24 cellular contexts compared by ENCODE assay signal in the genomic region with DNA sequence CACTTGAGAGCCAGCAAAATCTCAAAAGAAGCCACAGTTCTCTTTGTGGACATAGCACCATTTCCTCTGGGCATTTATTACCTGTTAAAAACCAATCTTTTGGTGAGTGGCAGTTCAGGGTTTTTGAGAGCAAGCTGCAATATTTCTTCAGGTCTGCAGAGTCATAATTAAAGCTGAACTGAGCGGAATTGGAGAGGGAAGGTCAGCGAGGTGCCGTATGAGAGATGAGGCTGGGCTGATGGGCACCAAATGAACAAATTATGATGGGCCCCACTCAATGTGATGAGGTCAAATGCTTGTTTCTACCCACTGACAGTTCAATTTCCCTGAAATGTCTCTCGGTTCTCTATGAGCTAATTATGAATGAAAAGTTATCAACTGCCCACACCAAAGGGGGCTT.
"Had no signal": no experiment of that assay in that cellular context is flagged by ENCODE, and none has a peak within 500 bp of the region (broad histone marks: within the 10 kb centered on the region; RNA-seq: fewer than 3 reads in every experiment).

No MANE protein-coding gene starts in this region.

- DNase-seq: activated CD4-positive, alpha-beta memory T cell treated with anti-CD3 and anti-CD28 coated beads for 36 hours; activated CD4-positive, alpha-beta T cell treated with anti-CD3 and anti-CD28 coated beads for 36 hours; activated CD4-positive, alpha-beta T cell treated with anti-CD3 and anti-CD28 coated beads, Interleukin-2, amount 10 ng/mL, durations not matched to agents 24 days and 14 days; activated CD4-positive, CD25-positive, alpha-beta regulatory T cell; activated CD4-positive, CD25-positive, alpha-beta regulatory T cell treated with anti-CD3 and anti-CD28 coated beads, Interleukin-2, amount 50 U/mL, for 72 hours; activated CD8-positive, alpha-beta memory T cell treated with anti-CD3 and anti-CD28 coated beads, Interleukin-2, amount 10 ng/mL, durations not matched to agents 7 days and 5 days; activated CD8-positive, alpha-beta memory T cell treated with anti-CD3 and anti-CD28 coated beads, Interleukin-2, amount 50 U/mL, for 4 hours; activated CD8-positive, alpha-beta T cell treated with anti-CD3 and anti-CD28 coated beads, Interleukin-2, amount 10 ng/mL, durations not matched to agents 7 days and 5 days; activated effector memory CD4-positive, alpha-beta T cell treated with anti-CD3 and anti-CD28 coated beads, Interleukin-2, amount 50 U/mL, for 16 hours; activated naive CD4-positive, alpha-beta T cell treated with anti-CD3 and anti-CD28 coated beads for 36 hours; activated naive CD8-positive, alpha-beta T cell treated with anti-CD3 and anti-CD28 coated beads for 36 hours; activated naive CD8-positive, alpha-beta T cell treated with anti-CD3 and anti-CD28 coated beads, Interleukin-2, amount 50 U/mL, for 24 hours; activated T-cell treated with anti-CD3 and anti-CD28 coated beads, Interleukin-2, amount 50 U/mL, for 1 hour; activated T-cell treated with anti-CD3 and anti-CD28 coated beads, Interleukin-2, amount 50 U/mL, for 48 hours; adrenal gland; amygdala; central memory CD4-positive, alpha-beta T cell; cerebellar nuclear complex; colonic mucosa; effector CD8-positive, alpha-beta T cell; esophagus squamous epithelium; foreskin melanocyte; heart right ventricle had no signal

- ATAC-seq: activated CD4-positive, alpha-beta T cell treated with anti-CD3 and anti-CD28 coated beads for 36 hours; activated CD8-positive, alpha-beta memory T cell treated with anti-CD3 and anti-CD28 coated beads, Interleukin-2, amount 10 ng/mL, durations not matched to agents 7 days and 5 days; activated CD8-positive, alpha-beta T cell treated with anti-CD3 and anti-CD28 coated beads, Interleukin-2, amount 10 ng/mL, durations not matched to agents 7 days and 5 days; activated naive CD8-positive, alpha-beta T cell treated with anti-CD3 and anti-CD28 coated beads, Interleukin-2, amount 50 U/mL, for 24 hours; gastroesophageal sphincter; heart right ventricle had no signal
